9 cellular contexts compared by ENCODE assay signal in genomic region chrX:34638116-34638515, GRCh38. TPM values are rescaled to one million over a fixed set of nuclear protein-coding genes. Genes with fewer than 3 reads are reported as not detected.
DNase-seq lines count a peak whose midpoint lies in the region; ATAC-seq, FAIRE-seq and TF ChIP-seq lines count a peak whose summit lies in the region.
"Had no signal": no experiment of that assay in that cellular context is flagged by ENCODE, and none has a peak within 500 bp of the region (broad histone marks: within the 10 kb centered on the region; RNA-seq: fewer than 3 reads in every experiment).

No MANE protein-coding gene starts in this region.

- H3K4me3 ChIP-seq in esophagus muscularis mucosa (no peak overlapping the region), small intestine (ENCODE audit: low read depth in 1 of 2, low read length in 2 of 2) (no peak overlapping the region)
- H3K4me3 ChIP-seq: BLaER1 had no signal

- H3K4me1 ChIP-seq in esophagus muscularis mucosa (peaks cover 3 to 39% (median 16%) of the 10 kb centered on the region in 4 donors), small intestine (ENCODE audit: control insufficient read depth in 2 of 2, insufficient read depth in 1 of 2, low read depth in 1 of 2, low read length in 1 of 2) (no peaks in the 10 kb centered on the region)
- H3K4me1 ChIP-seq: BLaER1 had no signal

- DNase-seq in NCI-H1092 treated with DMSO at 0.1 percent for 48 hours (lab: John Stamatoyannopoulos, UW), result peak; percentile 25
- DNase-seq in NCI-H1092 (lab: John Stamatoyannopoulos, UW), result no peak
- peak; percentile 5 for DNase-seq in NCI-H748 treated with DMSO at 0.1 percent for 48 hours (lab: John Stamatoyannopoulos, UW)
- no peak for DNase-seq in esophagus muscularis mucosa (ENCODE audit: extremely low spot score)
- DNase-seq in small intestine, result peak; percentile 30
- no peak for DNase-seq in kidney glomerular epithelial cell (lab: John Stamatoyannopoulos, UW)

- intact Hi-C loops in esophagus muscularis mucosa (cut with DNase I), result no loop called here

- no peak overlapping the region for H3K27ac ChIP-seq in esophagus muscularis mucosa (replicated peaks in 1 of 4)
- H3K27ac ChIP-seq in small intestine (ENCODE audit: low read depth in 1 of 2, low read length in 1 of 2), result no peak overlapping the region
- H3K27ac ChIP-seq: BLaER1 had no signal

- peak; percentile 32 to 51 (median 36) for TF ChIP-seq CTCF in esophagus muscularis mucosa (IDR thresholded peaks at IDR 0.05)

- no peak for TF ChIP-seq EP300 in esophagus muscularis mucosa (IDR thresholded peaks at IDR 0.05)

- TF ChIP-seq POLR2A in esophagus muscularis mucosa (IDR thresholded peaks at IDR 0.05; ENCODE audit: low read depth), result no peak

- H3K36me3 ChIP-seq in esophagus muscularis mucosa (no peaks in the 10 kb centered on the region), small intestine (ENCODE audit: control insufficient read depth in 2 of 2, insufficient read depth in 2 of 2, low read length in 2 of 2) (no peaks in the 10 kb centered on the region)
- H3K36me3 ChIP-seq: BLaER1 had no signal

- H3K9me3 ChIP-seq in esophagus muscularis mucosa (no peaks in the 10 kb centered on the region), small intestine (ENCODE audit: control insufficient read depth, low read depth) (no peaks in the 10 kb centered on the region)
- H3K9me3 ChIP-seq: BLaER1 had no signal

- 39% methylated on average over 1 of the region's 1 CpG for WGBS in esophagus muscularis mucosa
- WGBS in small intestine, 3 donors, result 12 to 42% (median 16%) methylated on average over 1 of the region's 1 CpG

- no peak for FAIRE-seq in small intestine (lab: Jason Lieb, UNC)

- ATAC-seq in GM21786 (IDR thresholded peaks at IDR 0.05; ENCODE audit: unreplicated experiment) (no peak), HG03460 (IDR thresholded peaks at IDR 0.05; ENCODE audit: unreplicated experiment) (no peak)

- H3K27me3 ChIP-seq in esophagus muscularis mucosa (no peaks in the 10 kb centered on the region), small intestine (ENCODE audit: control insufficient read depth in 2 of 2, insufficient read depth in 2 of 2, low read length in 2 of 2) (no peaks in the 10 kb centered on the region)

RNA-seq across cellular contexts. Expression of gene TMEM47, which starts 19.0 kb away (rescaled TPM):
- total RNA-seq in esophagus muscularis mucosa, result 100 to 1,000 TPM; 124 to 261 (median 192) TPM
- 1 to 10 TPM in 1 of 3 donors, under 1 TPM in 2; 0.22 to 7.7 (median 0.54) TPM for polyA plus RNA-seq in small intestine

Comparison
In these comparisons a context has a peak if more than half of its experiments do, and no peak if none do; other contexts are left out.
1. DNase-seq: peak in NCI-H1092 treated with DMSO at 0.1 percent for 48 hours (single experiment), NCI-H748 treated with DMSO at 0.1 percent for 48 hours (single experiment) and small intestine (single experiment); none in NCI-H1092 (single experiment), esophagus muscularis mucosa (single experiment) and kidney glomerular epithelial cell (single experiment).